In genomic region chr5:31768784-31769183, GRCh38 we compare ENCODE assay signal across 1 cellular context.
TF ChIP-seq lines count a peak whose summit lies in the region.

No MANE protein-coding gene starts in this region.

TF ChIP-seq in WTC11, 78 proteins besides CTCF, POLR2A, EP300 and RAD21 (continued from another document):
- TF ChIP-seq MAX (CRISPR knock-in tag; IDR thresholded peaks at IDR 0.05) (no peak), ZNF532 (CRISPR knock-in tag; IDR thresholded peaks at IDR 0.05; ENCODE audit: borderline replicate concordance) (no peak), NFE2L1 (CRISPR knock-in tag; IDR thresholded peaks at IDR 0.05) (no peak), ZNF423 (CRISPR knock-in tag; IDR thresholded peaks at IDR 0.05) (no peak), IRF2 (CRISPR knock-in tag; IDR thresholded peaks at IDR 0.05; ENCODE audit: borderline replicate concordance, low read depth) (no peak), TEAD4 (CRISPR knock-in tag; IDR thresholded peaks at IDR 0.05) (no peak), ZNF396 (CRISPR knock-in tag; IDR thresholded peaks at IDR 0.05; ENCODE audit: borderline replicate concordance) (no peak), ZNF425 (CRISPR knock-in tag; conservative IDR thresholded peaks at IDR 0.05) (no peak), CBFB (CRISPR knock-in tag; IDR thresholded peaks at IDR 0.05; ENCODE audit: low read depth) (no peak), ZNF671 (CRISPR knock-in tag; IDR thresholded peaks at IDR 0.05) (no peak), ELF4 (CRISPR knock-in tag; IDR thresholded peaks at IDR 0.05; ENCODE audit: low read depth) (no peak), E2F1 (CRISPR knock-in tag; IDR thresholded peaks at IDR 0.05) (no peak), GTF2I (CRISPR knock-in tag; conservative IDR thresholded peaks at IDR 0.05) (no peak), ZNF121 (CRISPR knock-in tag; IDR thresholded peaks at IDR 0.05) (no peak)
